ENCODE assay signal across 21 cellular contexts in the genomic region with DNA sequence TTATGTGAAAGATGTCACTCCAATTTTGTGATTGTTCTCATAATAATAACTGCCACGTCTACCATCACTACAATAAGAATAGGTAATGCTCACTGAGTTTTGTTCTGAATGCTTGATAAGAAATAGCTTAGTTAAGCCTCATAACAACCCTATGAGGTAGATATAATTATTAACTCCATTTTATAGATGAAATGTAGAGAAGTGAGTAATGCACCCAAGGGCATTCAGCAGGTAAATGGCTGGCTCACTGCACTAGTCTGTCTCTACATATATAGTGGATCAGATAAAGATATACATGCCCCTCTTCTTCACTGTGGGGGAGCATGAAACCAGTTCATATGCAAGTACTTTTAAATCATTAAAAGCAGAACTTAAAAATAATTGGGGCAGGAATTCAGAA.
DNase-seq lines count a peak whose midpoint lies in the region; ATAC-seq, FAIRE-seq and TF ChIP-seq lines count a peak whose summit lies in the region.
"Had no signal": no experiment of that assay in that cellular context is flagged by ENCODE, and none has a peak within 500 bp of the region (broad histone marks: within the 10 kb centered on the region; RNA-seq: fewer than 3 reads in every experiment).

No MANE protein-coding gene starts in this region.

- H4K20me1 ChIP-seq in astrocyte (ENCODE audit: insufficient read depth, low read length): no peaks in the 10 kb centered on the region

- TF ChIP-seq CTCF in astrocyte (IDR thresholded peaks at IDR 0.05; ENCODE audit: insufficient read depth, low read depth, low read length): no peak
- TF ChIP-seq CTCF in GM13976 (IDR thresholded peaks at IDR 0.05; ENCODE audit: borderline replicate concordance, control extremely low read depth, extremely low read depth, insufficient read depth, missing control alignments): no peak

- no peak overlapping the region for H3K4me2 ChIP-seq in astrocyte (ENCODE audit: low read length)
- H3K4me2 ChIP-seq: GM23338 had no signal

- FAIRE-seq in astrocyte (lab: Jason Lieb, UNC) (peak; percentile 65), small intestine (lab: Jason Lieb, UNC) (no peak)
- FAIRE-seq: A204.1, GM12891 had no signal

- no peak for ATAC-seq in GM21367 (IDR thresholded peaks at IDR 0.05; ENCODE audit: unreplicated experiment)
- ATAC-seq: GM23338 had no signal

- H3K4me1 ChIP-seq in astrocyte (ENCODE audit: insufficient read depth, low read length) (no peaks in the 10 kb centered on the region), small intestine (ENCODE audit: control insufficient read depth in 2 of 2, insufficient read depth in 1 of 2, low read depth in 1 of 2, low read length in 1 of 2) (no peaks in the 10 kb centered on the region)
- H3K4me1 ChIP-seq: HAP-1 had no signal

- H3K4me3 Mint-ChIP-seq in astrocyte (ENCODE audit: unreplicated experiment): no peak overlapping the region
- H3K4me3 Mint-ChIP-seq: CD4-positive, alpha-beta memory T cell; GM23338; HFFc6 had no signal

- H3K79me2 ChIP-seq in astrocyte (ENCODE audit: insufficient read depth, low read length): no peaks in the 10 kb centered on the region

- peaks cover 4% of the 10 kb centered on the region for H3K4me1 Mint-ChIP-seq in astrocyte (ENCODE audit: low read depth, unreplicated experiment)

- H3K27ac Mint-ChIP-seq in astrocyte (ENCODE audit: unreplicated experiment): no peak overlapping the region
- H3K27ac Mint-ChIP-seq: CD4-positive, alpha-beta memory T cell; GM23338; HFFc6 had no signal

- H3K27ac ChIP-seq in astrocyte (ENCODE audit: low read depth, low read length) (no peak overlapping the region), small intestine (ENCODE audit: low read depth in 1 of 2, low read length in 1 of 2) (no peak overlapping the region)
- H3K27ac ChIP-seq: 22Rv1 had no signal

- in situ Hi-C loops in ACHN (cut with HindIII; ENCODE audit: low pct_ligation_motif_present, low pct_unique_long_range_greater_than_20kb, low sequenced_read_pairs) (no loop called here), GM13976 (cut with MboI; ENCODE audit: low sequenced_read_pairs, unreplicated experiment) (loop anchor here (25.0 kb wide), 1 partner anchor 439 kb away; no protein-coding TSS in a partner anchor)

- H3K4me3 ChIP-seq in astrocyte (ENCODE audit: insufficient read depth, low read depth, low read length) (no peak overlapping the region), small intestine (ENCODE audit: low read depth in 1 of 2, low read length in 2 of 2) (no peak overlapping the region), H7 (ENCODE audit: insufficient read depth, low read depth, low read length) (no peak overlapping the region)
- H3K4me3 ChIP-seq: GM23338, HAP-1 had no signal

- DNase-seq in ACHN (peak; percentile 18), astrocyte (ENCODE audit: low read depth) (no peak), kidney tubule cell (ENCODE audit: low spot score) (peak; percentile 44), small intestine (peak; percentile 22), H7 (no peak), GM13976 (ENCODE audit: low spot score) (no peak)
- DNase-seq: AML-193; C1 segment of cervical spinal cord; Calu3; CD4-positive, alpha-beta memory T cell; COR-L47; DMS53; DMS79 treated with DMSO at 0.1 percent for 48 hours; GF-D8; HFFc6 had no signal

- WGBS in small intestine, 3 donors: 54 to 82% (median 69%) methylated on average over 1 of the region's 1 CpG

- H3K9me3 ChIP-seq in astrocyte (ENCODE audit: insufficient read depth, low read depth, low read length) (no peaks in the 10 kb centered on the region), small intestine (ENCODE audit: control insufficient read depth, low read depth) (no peaks in the 10 kb centered on the region)
- H3K9me3 ChIP-seq: HAP-1 had no signal

- H3K9ac ChIP-seq in astrocyte (ENCODE audit: low read length): no peak overlapping the region

- no peak overlapping the region for H2AFZ ChIP-seq in astrocyte (ENCODE audit: low read depth, low read length)
- H2AFZ ChIP-seq: GM23338 had no signal

- no peaks in the 10 kb centered on the region for H3K9me3 Mint-ChIP-seq in astrocyte (ENCODE audit: unreplicated experiment)
- H3K9me3 Mint-ChIP-seq: GM23338, HFFc6 had no signal

- no peaks in the 10 kb centered on the region for H3K36me3 Mint-ChIP-seq in astrocyte (ENCODE audit: low read depth, unreplicated experiment)
- H3K36me3 Mint-ChIP-seq: CD4-positive, alpha-beta memory T cell had no signal

- H3K36me3 ChIP-seq in astrocyte (ENCODE audit: insufficient read depth, low read length) (no peaks in the 10 kb centered on the region), small intestine (ENCODE audit: control insufficient read depth in 2 of 2, insufficient read depth in 2 of 2, low read length in 2 of 2) (peaks cover 0 to 1% of the 10 kb centered on the region in 2 donors), H7 (replicated peaks; ENCODE audit: control insufficient read depth, insufficient read depth, low read length) (no peaks in the 10 kb centered on the region)
- H3K36me3 ChIP-seq: HAP-1 had no signal

- no peaks in the 10 kb centered on the region for H3K27me3 ChIP-seq in astrocyte (ENCODE audit: insufficient read depth, low read length)
- no peaks in the 10 kb centered on the region for H3K27me3 ChIP-seq in small intestine (ENCODE audit: control insufficient read depth in 2 of 2, insufficient read depth in 2 of 2, low read length in 2 of 2)
- no peaks in the 10 kb centered on the region for H3K27me3 ChIP-seq in H7 (ENCODE audit: control insufficient read depth, insufficient read depth, low read length)

- no peaks in the 10 kb centered on the region for H3K27me3 Mint-ChIP-seq in astrocyte (ENCODE audit: low read depth, unreplicated experiment)
- H3K27me3 Mint-ChIP-seq: CD4-positive, alpha-beta memory T cell had no signal

Comparison
In these comparisons a context has a peak if more than half of its experiments do, and no peak if none do; other contexts are left out.
1. DNase-seq: peak in ACHN (single experiment), kidney tubule cell (single experiment) and small intestine (single experiment); none in astrocyte (single experiment), H7 (single experiment) and GM13976 (single experiment).